8 cellular contexts compared by ENCODE assay signal in the genomic region with DNA sequence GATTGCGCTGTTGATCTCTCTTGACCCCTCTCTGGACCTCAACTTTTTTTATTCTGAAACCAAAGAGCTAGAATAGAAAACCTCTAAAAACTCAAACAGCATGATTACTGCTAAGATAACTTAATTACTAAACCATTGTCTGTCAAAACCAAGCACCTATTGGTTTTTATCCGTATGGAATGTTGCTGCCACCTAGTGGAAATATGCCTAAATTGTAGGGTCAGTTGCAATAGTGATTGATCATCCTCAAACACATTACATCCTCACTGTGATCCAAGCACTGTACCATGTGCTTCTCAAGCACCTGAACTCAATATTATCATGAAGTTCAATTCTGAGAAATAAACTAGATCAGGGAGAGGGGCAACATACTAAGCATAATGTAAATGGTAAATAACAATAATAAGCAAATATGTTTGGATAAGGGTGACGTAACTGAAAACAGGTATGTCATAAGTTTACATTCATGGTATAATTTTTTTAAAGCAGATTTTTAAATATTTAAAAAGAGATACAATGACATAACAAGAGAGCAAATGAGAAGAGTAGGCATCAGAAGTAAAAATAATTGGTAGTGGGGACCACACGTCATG. TPM values are rescaled to one million over a fixed set of nuclear protein-coding genes. Genes with fewer than 3 reads are reported as not detected.
DNase-seq lines count a peak whose midpoint lies in the region; ATAC-seq, FAIRE-seq and TF ChIP-seq lines count a peak whose summit lies in the region.

No MANE protein-coding gene starts in this region.

- peak; percentile 93 for FAIRE-seq in GM12891 (lab: Jason Lieb, UNC)

- intact Hi-C loops in CD14-positive monocyte (cut with micrococcal nuclease): loop anchor here (2.0 to 10.0 kb wide), 4 partner anchors 138 to 259 kb away; partner anchors contain the start of gene DTX4 (in 1 of the 2)
- intact Hi-C loops in activated CD4-positive, alpha-beta T cell treated with anti-CD3 and anti-CD28 coated beads, Interleukin-2, amount 10 ng/mL, durations not matched to agents 24 days and 14 days (cut with micrococcal nuclease): loop anchor here (1.0 to 5.0 kb wide), 2 partner anchors 148 to 259 kb away; no protein-coding TSS in a partner anchor

- ATAC-seq in HG02943 (IDR thresholded peaks at IDR 0.05; ENCODE audit: low read depth, unreplicated experiment) (peak; percentile 65), HG03097 (IDR thresholded peaks at IDR 0.05; ENCODE audit: low FRiP score, unreplicated experiment) (no peak)

- no peak overlapping the region for H3K4me3 Mint-ChIP-seq in CD14-positive monocyte
- H3K4me3 Mint-ChIP-seq in activated CD4-positive, alpha-beta T cell treated with anti-CD3 and anti-CD28 coated beads, Interleukin-2, amount 10 ng/mL, durations not matched to agents 24 days and 14 days: no peak overlapping the region

- no peak for TF ChIP-seq POLR2A in GM12891 (IDR thresholded peaks at IDR 0.05; ENCODE audit: low read depth, low read length)

- H3K9me3 Mint-ChIP-seq in CD14-positive monocyte: no peaks in the 10 kb centered on the region
- H3K9me3 Mint-ChIP-seq in activated CD4-positive, alpha-beta T cell treated with anti-CD3 and anti-CD28 coated beads, Interleukin-2, amount 10 ng/mL, durations not matched to agents 24 days and 14 days: no peaks in the 10 kb centered on the region

- H3K36me3 Mint-ChIP-seq in CD14-positive monocyte: no peaks in the 10 kb centered on the region
- no peaks in the 10 kb centered on the region for H3K36me3 Mint-ChIP-seq in activated CD4-positive, alpha-beta T cell treated with anti-CD3 and anti-CD28 coated beads, Interleukin-2, amount 10 ng/mL, durations not matched to agents 24 days and 14 days (ENCODE audit: low read depth)

- no peaks in the 10 kb centered on the region for H3K4me1 Mint-ChIP-seq in CD14-positive monocyte
- H3K4me1 Mint-ChIP-seq in activated CD4-positive, alpha-beta T cell treated with anti-CD3 and anti-CD28 coated beads, Interleukin-2, amount 10 ng/mL, durations not matched to agents 24 days and 14 days: no peaks in the 10 kb centered on the region

- no peak overlapping the region for H3K27ac Mint-ChIP-seq in CD14-positive monocyte
- H3K27ac Mint-ChIP-seq in activated CD4-positive, alpha-beta T cell treated with anti-CD3 and anti-CD28 coated beads, Interleukin-2, amount 10 ng/mL, durations not matched to agents 24 days and 14 days: no peak overlapping the region

- TF ChIP-seq CTCF in CD14-positive monocyte (IDR thresholded peaks at IDR 0.05): peak; percentile 89

- peaks cover 0 to 3% (median 1%) of the 10 kb centered on the region in 3 donors for H3K27me3 Mint-ChIP-seq in CD14-positive monocyte (ENCODE audit: low read depth in 3 of 3)
- H3K27me3 Mint-ChIP-seq in activated CD4-positive, alpha-beta T cell treated with anti-CD3 and anti-CD28 coated beads, Interleukin-2, amount 10 ng/mL, durations not matched to agents 24 days and 14 days: peaks cover 17% of the 10 kb centered on the region

- DNase-seq in CD14-positive monocyte (ENCODE audit: low spot score): no peak
- DNase-seq in GM12891 (ENCODE audit: insufficient read length, low spot score): peak; percentile 13
- DNase-seq in NCI-H2196 treated with DMSO at 0.1 percent for 48 hours (lab: John Stamatoyannopoulos, UW; ENCODE audit: unreplicated experiment): peak; percentile 6
- DNase-seq in activated CD4-positive, alpha-beta T cell treated with anti-CD3 and anti-CD28 coated beads, Interleukin-2, amount 10 ng/mL, durations not matched to agents 24 days and 14 days: peak; percentile 85
- peak; percentile 33 for DNase-seq in glomerular endothelial cell (ENCODE audit: extremely low read depth, low read depth, low spot score)
- DNase-seq in stimulated activated CD4-positive, alpha-beta T cell treated with anti-CD3 and anti-CD28 coated beads, TNF-alpha, amount 100 ng/mL, for 24 hours (ENCODE audit: low read depth in 3 of 3): peak in 2 of 3 experiments; percentile 14 to 56

TF ChIP-seq in GM12891, 5 proteins besides CTCF, POLR2A, EP300 and RAD21:
- no peak for TF ChIP-seq TAF1 (IDR thresholded peaks at IDR 0.05; ENCODE audit: low read depth, low read length)
- TF ChIP-seq POLR2AphosphoS5 (IDR thresholded peaks at IDR 0.05; ENCODE audit: low read depth, low read length): no peak
- no peak for TF ChIP-seq POU2F2 (IDR thresholded peaks at IDR 0.05; ENCODE audit: low read depth, low read length)
- TF ChIP-seq PAX5 (IDR thresholded peaks at IDR 0.05; ENCODE audit: insufficient read depth, low read length, severe bottlenecking): no peak

RNA-seq across cellular contexts. Expression of gene OR5A2, which starts 3.8 kb away (rescaled TPM):
- polyA plus RNA-seq in CD14-positive monocyte: not detected
- not detected for polyA plus RNA-seq in GM12891 (2012; ENCODE audit: low read depth, missing spikeins)
- not detected in 2 replicates for total RNA-seq in activated CD4-positive, alpha-beta T cell treated with anti-CD3 and anti-CD28 coated beads, Interleukin-2, amount 10 ng/mL, durations not matched to agents 24 days and 14 days
- not detected in 2 replicates for total RNA-seq in glomerular endothelial cell

RNA-seq across cellular contexts. Expression of gene OR5A1, which starts 6.2 kb away (rescaled TPM):
- not detected for polyA plus RNA-seq in CD14-positive monocyte
- not detected for polyA plus RNA-seq in GM12891 (2012; ENCODE audit: low read depth, missing spikeins)
- not detected in 2 replicates for total RNA-seq in activated CD4-positive, alpha-beta T cell treated with anti-CD3 and anti-CD28 coated beads, Interleukin-2, amount 10 ng/mL, durations not matched to agents 24 days and 14 days
- total RNA-seq in glomerular endothelial cell: not detected in 2 replicates

RNA-seq across cellular contexts. Expression of gene OR4D6, which starts 26.7 kb away (rescaled TPM):
- polyA plus RNA-seq in CD14-positive monocyte: not detected
- not detected for polyA plus RNA-seq in GM12891 (2012; ENCODE audit: low read depth, missing spikeins)
- not detected in 2 replicates for total RNA-seq in activated CD4-positive, alpha-beta T cell treated with anti-CD3 and anti-CD28 coated beads, Interleukin-2, amount 10 ng/mL, durations not matched to agents 24 days and 14 days
- not detected in 2 replicates for total RNA-seq in glomerular endothelial cell

RNA-seq across cellular contexts. Expression of gene OR4D10, which starts 43.1 kb away (rescaled TPM):
- polyA plus RNA-seq in CD14-positive monocyte: not detected
- not detected for polyA plus RNA-seq in GM12891 (2012; ENCODE audit: low read depth, missing spikeins)
- total RNA-seq in activated CD4-positive, alpha-beta T cell treated with anti-CD3 and anti-CD28 coated beads, Interleukin-2, amount 10 ng/mL, durations not matched to agents 24 days and 14 days: not detected in 2 replicates
- not detected in 2 replicates for total RNA-seq in glomerular endothelial cell
